Comparison of ENCODE assay signal across 8 cellular contexts in the genomic region with DNA sequence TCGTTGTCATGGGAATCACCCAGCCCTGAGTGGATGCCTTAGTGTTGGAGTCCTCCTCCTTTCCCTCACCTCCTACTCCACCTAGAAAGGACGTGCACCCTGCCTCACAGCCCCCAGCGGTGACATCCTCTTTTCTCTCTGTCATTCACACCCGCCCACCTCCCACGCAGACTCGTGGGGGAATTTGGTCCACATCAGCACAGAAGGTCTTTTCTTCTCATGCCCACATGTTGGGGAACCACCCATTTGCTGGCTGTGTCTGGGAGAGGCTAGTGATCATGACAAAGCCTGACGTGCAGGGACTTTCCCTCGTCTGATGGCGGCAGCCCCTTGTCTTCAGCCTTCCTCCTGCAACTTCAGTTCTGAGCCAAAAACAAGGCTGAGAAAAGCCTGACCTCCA.
DNase-seq lines count a peak whose midpoint lies in the region; ATAC-seq and TF ChIP-seq lines count a peak whose summit lies in the region.

No MANE protein-coding gene starts in this region.

- H3K4me3 ChIP-seq in fibroblast of pulmonary artery (replicated peaks; ENCODE audit: low read depth, low read length) = no peak overlapping the region

- no peak for TF ChIP-seq POLR2A in GM18505 (IDR thresholded peaks at IDR 0.05; ENCODE audit: borderline replicate concordance, extremely low read depth, insufficient read depth, insufficient read length)

- ATAC-seq in GM18505 (IDR thresholded peaks at IDR 0.05; ENCODE audit: unreplicated experiment) = peak; percentile 81
- peak; percentile 85 for ATAC-seq in HG02763 (IDR thresholded peaks at IDR 0.05; ENCODE audit: unreplicated experiment)
- ATAC-seq in omental fat pad (ENCODE audit: low FRiP score) = no peak

- peak; percentile 65 for DNase-seq in activated CD4-positive, CD25-positive, alpha-beta regulatory T cell treated with anti-CD3 and anti-CD28 coated beads, Interleukin-2, amount 50 U/mL, for 16 hours (ENCODE audit: low read depth, low spot score)
- peak; percentile 7 for DNase-seq in fibroblast of pulmonary artery (ENCODE audit: low read depth)
- no peak for DNase-seq in DMS114 treated with DMSO at 0.1 percent for 48 hours (lab: John Stamatoyannopoulos, UW; ENCODE audit: unreplicated experiment)
- DNase-seq in omental fat pad (ENCODE audit: low spot score) = no peak
- no peak for DNase-seq in NCI-H2196 treated with DMSO at 0.1 percent for 48 hours (lab: John Stamatoyannopoulos, UW; ENCODE audit: unreplicated experiment)
- no peak for DNase-seq in Ammon's horn (ENCODE audit: low spot score)

- TF ChIP-seq CTCF in fibroblast of pulmonary artery (IDR thresholded peaks at IDR 0.05; ENCODE audit: low read length, missing control alignments) = no peak
- no peak for TF ChIP-seq CTCF in omental fat pad (IDR thresholded peaks at IDR 0.05)

Comparison
In these comparisons a context has a peak if more than half of its experiments do, and no peak if none do; other contexts are left out.
1. DNase-seq: peak in activated CD4-positive, CD25-positive, alpha-beta regulatory T cell treated with anti-CD3 and anti-CD28 coated beads, Interleukin-2, amount 50 U/mL, for 16 hours (single experiment) and fibroblast of pulmonary artery (single experiment); none in DMS114 treated with DMSO at 0.1 percent for 48 hours (single experiment), omental fat pad (single experiment), NCI-H2196 treated with DMSO at 0.1 percent for 48 hours (single experiment) and Ammon's horn (single experiment).